ENCODE assay signal across 16 cellular contexts in the genomic region with DNA sequence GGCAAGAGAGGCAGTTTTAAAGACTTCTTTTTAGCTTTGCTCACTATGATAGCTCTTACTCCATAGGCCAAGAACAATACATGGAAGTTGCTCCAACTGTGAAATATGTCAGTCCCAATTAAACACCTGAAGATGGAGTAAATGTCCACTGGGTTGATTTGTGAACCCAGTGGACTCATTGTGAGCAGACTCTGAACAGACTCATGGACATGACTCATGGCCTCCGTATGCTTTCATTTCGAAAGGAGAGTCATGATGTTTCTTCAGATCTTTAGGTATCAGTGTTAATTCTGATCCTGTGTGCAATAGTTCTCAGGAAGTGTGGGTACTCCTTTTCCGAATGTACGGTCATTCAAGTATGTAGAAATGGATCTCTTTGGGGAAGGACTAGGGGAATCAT. TPM values are rescaled to one million over a fixed set of nuclear protein-coding genes. Genes with fewer than 3 reads are reported as not detected.
A peak's percentile ranks its signal among the peaks of the same experiment; 100 is the strongest.
DNase-seq lines count a peak whose midpoint lies in the region; ATAC-seq, FAIRE-seq and TF ChIP-seq lines count a peak whose summit lies in the region.
"Had no signal": no experiment of that assay in that cellular context is flagged by ENCODE, and none has a peak within 500 bp of the region (broad histone marks: within the 10 kb centered on the region; RNA-seq: fewer than 3 reads in every experiment).

No MANE protein-coding gene starts in this region.

- H3K27me3 Mint-ChIP-seq in H9 (ENCODE audit: low read depth), result no peaks in the 10 kb centered on the region
- H3K27me3 Mint-ChIP-seq: progenitor cell of endocrine pancreas had no signal

- in situ Hi-C loops in HepG2 (cut with HindIII; ENCODE audit: extremely low pct_ligation_motif_present, low pct_unique_long_range_greater_than_20kb), result no loop called here

- H3K4me3 ChIP-seq in HepG2 (replicated peaks in 1 of 3; ENCODE audit: insufficient read depth in 1 of 3, low read depth in 2 of 3, low read length in 3 of 3) (no peak overlapping the region), right lobe of liver (no peak overlapping the region)
- H3K4me3 ChIP-seq: BLaER1 treated with 17β-estradiol and CSF1 and Interleukin-3, amounts not matched to agents 10 nM and 100 nM had no signal

- no peak overlapping the region for H2BK15ac ChIP-seq in H9 (ENCODE audit: low read depth, low read length)

- no peak for FAIRE-seq in HepG2 (lab: Jason Lieb, UNC)

- H3K4me1 Mint-ChIP-seq in H9, result peaks cover under 1 to 3% of the 10 kb centered on the region in 2 experiments; a peak in 3 of 4 replicates
- H3K4me1 Mint-ChIP-seq: central memory CD8-positive, alpha-beta T cell had no signal

- H4K20me1 ChIP-seq in HepG2 (ENCODE audit: insufficient read depth, low read length) (no peaks in the 10 kb centered on the region), H9 (ENCODE audit: control insufficient read depth, insufficient read depth, insufficient read length) (no peaks in the 10 kb centered on the region)
- H4K20me1 ChIP-seq: BLaER1 treated with 17β-estradiol and CSF1 and Interleukin-3, amounts not matched to agents 10 nM and 100 nM had no signal

- H3T11ph ChIP-seq in H9 (ENCODE audit: low read length), result no peak overlapping the region

- intact Hi-C loops in HepG2 (cut with micrococcal nuclease; ENCODE audit: unreplicated experiment), result no loop called here
- intact Hi-C loops in right lobe of liver (cut with DNase I), result no loop called here

- peak; percentile 23 for DNase-seq in HepG2 (ENCODE audit: low spot score)
- DNase-seq in right lobe of liver, result no peak
- peak; percentile 76 for DNase-seq in RWPE1 (ENCODE audit: low spot score)
- peak; percentile 75 for DNase-seq in fibroblast of gingiva (ENCODE audit: low read depth)
- DNase-seq in stromal cell of bone marrow (ENCODE audit: low read depth), result peak; percentile 52
- DNase-seq in H9, result no peak
- DNase-seq in activated CD8-positive, alpha-beta memory T cell treated with anti-CD3 and anti-CD28 coated beads, Interleukin-2, amount 50 U/mL, for 48 hours, result no peak
- no peak for DNase-seq in Kasumi-1 (lab: John Stamatoyannopoulos, UW)
- DNase-seq: activated CD4-positive, CD25-positive, alpha-beta regulatory T cell treated with anti-CD3 and anti-CD28 coated beads, Interleukin-2, amount 50 U/mL, for 72 hours; KG1; NCI-H2081; stimulated activated CD4-positive, alpha-beta T cell treated with anti-CD3 and anti-CD28 coated beads, Interleukin-4, amount 100 ng/mL, for 1 hour; stimulated activated naive CD4-positive, alpha-beta T cell treated with Interleukin-2 at 50 U/mL for 16 hours had no signal

- no peaks in the 10 kb centered on the region for H3K23me2 ChIP-seq in H9 (ENCODE audit: insufficient read length, low read depth, low read length, poor library complexity, severe bottlenecking)

- H3K27ac ChIP-seq in HepG2 (ENCODE audit: extremely low read length, insufficient read depth, low read length) (no peak overlapping the region), right lobe of liver (no peak overlapping the region), RWPE1 (no peak overlapping the region), H9 (ENCODE audit: insufficient read length, low read depth, low read length) (no peak overlapping the region)
- H3K27ac ChIP-seq: BLaER1 treated with 17β-estradiol and CSF1 and Interleukin-3, amounts not matched to agents 10 nM and 100 nM had no signal

- no peak overlapping the region for H2AK5ac ChIP-seq in H9 (ENCODE audit: insufficient read length, low read length)

- H2AFZ ChIP-seq in HepG2 (ENCODE audit: low read length) (no peak overlapping the region), H9 (ENCODE audit: low read length) (no peak overlapping the region)

- H2BK12ac ChIP-seq in H9 (ENCODE audit: insufficient read length, low read depth, low read length), result no peak overlapping the region

- TF ChIP-seq EP300 in HepG2 (IDR thresholded peaks at IDR 0.05; ENCODE audit: low read depth in 2 of 2, low read length in 2 of 2), result no peak
- no peak for TF ChIP-seq EP300 in HepG2 (CRISPR knock-in tag; IDR thresholded peaks at IDR 0.05; ENCODE audit: borderline replicate concordance)

- no peak for TF ChIP-seq RAD21 in HepG2 (CRISPR knock-in tag; IDR thresholded peaks at IDR 0.05)

- CTCF ChIA-PET in HepG2 (lab: Yijun Ruan, JAX; ENCODE audit: low intra/inter-chr PET ratio, low total read pairs) (no interaction called here), RWPE1 (lab: Yijun Ruan, JAX) (interaction anchor here (0.7 kb wide), 1 partner anchor 71 kb away, joined by 4 read pairs; no protein-coding TSS in a partner anchor)

- H4K8ac ChIP-seq in H9 (replicated peaks; ENCODE audit: insufficient read length, low read depth, low read length), result no peak overlapping the region

- H2BK120ac ChIP-seq in H9 (ENCODE audit: low read depth, low read length, poor library complexity, severe bottlenecking), result no peak overlapping the region

- H2BK5ac ChIP-seq in H9 (ENCODE audit: insufficient read length, low read length), result no peak overlapping the region

- H3K23ac ChIP-seq in H9 (ENCODE audit: insufficient read length, low read depth, low read length), result no peak overlapping the region

- H3K36me3 Mint-ChIP-seq in H9 (ENCODE audit: insufficient read depth in 1 of 3, low read depth in 3 of 3), result peaks cover 0 to 4% (median 0%) of the 10 kb centered on the region in 3 experiments; a peak in 3 of 7 replicates

- H3K9ac ChIP-seq in HepG2 (ENCODE audit: insufficient read depth, low read depth, low read length), result no peak overlapping the region
- no peak overlapping the region for H3K9ac ChIP-seq in H9 (ENCODE audit: extremely low read depth, insufficient read length, low read length)
- H3K9ac ChIP-seq: BLaER1 treated with 17β-estradiol and CSF1 and Interleukin-3, amounts not matched to agents 10 nM and 100 nM had no signal

- H4K5ac ChIP-seq in H9 (ENCODE audit: insufficient read length, low read depth, low read length), result no peak overlapping the region

- H3K36me3 ChIP-seq in HepG2 (replicated peaks in 1 of 2; ENCODE audit: control insufficient read depth in 1 of 2, insufficient read depth in 2 of 2, low read length in 2 of 2) (no peaks in the 10 kb centered on the region), right lobe of liver (no peaks in the 10 kb centered on the region)
- H3K36me3 ChIP-seq: BLaER1 treated with 17β-estradiol and CSF1 and Interleukin-3, amounts not matched to agents 10 nM and 100 nM had no signal

- H3K27me3 ChIP-seq in HepG2 (ENCODE audit: control insufficient read depth in 1 of 2, insufficient read depth in 2 of 2, low read length in 2 of 2) (0 out of 5 replicates have a peak, but pooled peaks cover 0 to 3% of the 10 kb centered on the region in 2 experiments), right lobe of liver (no peaks in the 10 kb centered on the region), H9 (ENCODE audit: insufficient read depth, low read length) (no peaks in the 10 kb centered on the region)
- H3K27me3 ChIP-seq: BLaER1 treated with 17β-estradiol and CSF1 and Interleukin-3, amounts not matched to agents 10 nM and 100 nM had no signal

- no peak overlapping the region for H3K27ac Mint-ChIP-seq in H9

- H3K9me3 ChIP-seq in HepG2 (ENCODE audit: low read length), result no peaks in the 10 kb centered on the region
- peaks cover 0 to 2% (median 0%) of the 10 kb centered on the region in 4 donors for H3K9me3 ChIP-seq in right lobe of liver
- no peaks in the 10 kb centered on the region for H3K9me3 ChIP-seq in H9 (ENCODE audit: control insufficient read depth, low read depth, low read length)
- H3K9me3 ChIP-seq: BLaER1 treated with 17β-estradiol and CSF1 and Interleukin-3, amounts not matched to agents 10 nM and 100 nM had no signal

- no peak overlapping the region for H3K4ac ChIP-seq in H9 (ENCODE audit: low read depth, low read length)

- POLR2A ChIA-PET in HepG2 (lab: Yijun Ruan, JAX), result no interaction called here
- POLR2A ChIA-PET in RWPE1 (lab: Yijun Ruan, JAX; ENCODE audit: low non-redundant PET), result no interaction called here

- WGBS in HepG2 (ENCODE audit: low lambda C conversion rate), result 12% methylated on average over 4 of the region's 4 CpGs
- 66% methylated on average over 4 of the region's 4 CpGs for WGBS in right lobe of liver (ENCODE audit: insufficient coverage, low coverage, low lambda C conversion rate, missing lambda C conversion rate)
- no CpG with 5 or more reads among the region's 4 CpGs for WGBS in H9 (ENCODE audit: extremely low coverage, insufficient read length, low lambda C conversion rate)

- no peak for TF ChIP-seq CTCF in HepG2 (CRISPR knock-in tag; IDR thresholded peaks at IDR 0.05)
- TF ChIP-seq CTCF in right lobe of liver (IDR thresholded peaks at IDR 0.05), result no peak
- no peak for TF ChIP-seq CTCF in RWPE1 (conservative IDR thresholded peaks at IDR 0.05; ENCODE audit: low read depth)
- TF ChIP-seq CTCF in H9 (conservative IDR thresholded peaks at IDR 0.05), result no peak

- no peak overlapping the region for H3K56ac ChIP-seq in H9 (ENCODE audit: insufficient read length, low read depth, low read length)

- H3K4me2 ChIP-seq in HepG2 (ENCODE audit: low read depth, low read length) (no peak overlapping the region; the same call in 1 of the 2 replicates), H9 (ENCODE audit: insufficient read depth, insufficient read length, low read length) (no peak overlapping the region)
- H3K4me2 ChIP-seq: BLaER1 treated with 17β-estradiol and CSF1 and Interleukin-3, amounts not matched to agents 10 nM and 100 nM had no signal

- peaks cover 2 to 4% of the 10 kb centered on the region in 2 experiments; a peak in 2 of 5 replicates for H3K9me3 Mint-ChIP-seq in H9
- H3K9me3 Mint-ChIP-seq: central memory CD8-positive, alpha-beta T cell had no signal

- BruUV-seq in HepG2 (replicated peaks; lab: Mats Ljungman, UMichigan), result no TSS peak

- H2BK20ac ChIP-seq in H9 (ENCODE audit: low read depth, low read length, poor library complexity, severe bottlenecking), result no peak overlapping the region

- H3K14ac ChIP-seq in H9 (ENCODE audit: insufficient read depth, low read length), result no peak overlapping the region

- H3K79me1 ChIP-seq in H9 (ENCODE audit: insufficient read depth, low read depth, low read length, poor library complexity, severe bottlenecking), result no peaks in the 10 kb centered on the region

- ATAC-seq in HepG2, result no peak; the same call in 2 of the 3 replicates
- ATAC-seq in right lobe of liver, result no peak

- no peaks in the 10 kb centered on the region for H3K79me2 ChIP-seq in HepG2 (ENCODE audit: insufficient read depth, low read length)
- H3K79me2 ChIP-seq in H9 (ENCODE audit: insufficient read depth, low read length), result no peaks in the 10 kb centered on the region

- H3K4me1 ChIP-seq in HepG2 (ENCODE audit: insufficient read depth, low read length) (0 out of 2 replicates have a peak, but pooled peaks cover 4% of the 10 kb centered on the region), right lobe of liver (no peaks in the 10 kb centered on the region), H9 (ENCODE audit: insufficient read depth, low read length) (no peaks in the 10 kb centered on the region)

- H3K4me3 Mint-ChIP-seq in H9, result no peak overlapping the region
- H3K4me3 Mint-ChIP-seq: central memory CD8-positive, alpha-beta T cell had no signal

- no peak overlapping the region for H4K91ac ChIP-seq in H9 (ENCODE audit: insufficient read length, low read depth, low read length)

- H3K18ac ChIP-seq in H9 (ENCODE audit: insufficient read length, low read depth, low read length), result no peak overlapping the region

- TF ChIP-seq POLR2A in HepG2 (IDR thresholded peaks at IDR 0.05; ENCODE audit: insufficient read depth in 1 of 2, low read depth in 2 of 2, low read length in 2 of 2), result no peak
- no peak for TF ChIP-seq POLR2A in right lobe of liver (IDR thresholded peaks at IDR 0.05)

RNA-seq across cellular contexts. Expression of gene CWC22, which starts 5.4 kb away (rescaled TPM):
- 29.2 and 52.2 TPM in 2 replicates for total RNA-seq in HepG2 (2016; rRNA removed; fragmentation: Illumina TruSeq; extraction: Trizol)
- 4.8 and 6.0 TPM in 2 replicates for total RNA-seq in HepG2 (2016; cell fraction: cytosol; rRNA removed; fragmentation: Illumina TruSeq; extraction: Trizol; ENCODE audit: low read depth)
- total RNA-seq in HepG2 (2016; cell fraction: insoluble cytoplasmic fraction; rRNA removed; fragmentation: Illumina TruSeq; extraction: Trizol), result 31.1 and 52.7 TPM in 2 replicates
- 11.5 and 13.5 TPM in 2 replicates for total RNA-seq in HepG2 (2016; cell fraction: membrane; rRNA removed; fragmentation: Illumina TruSeq; extraction: Trizol)
- 29.2 and 32.8 TPM in 2 replicates for total RNA-seq in HepG2 (2016; cell fraction: nucleus; rRNA removed; fragmentation: Illumina TruSeq; extraction: Trizol)
- 4.9 and 5.7 TPM in 2 replicates for polyA plus RNA-seq in HepG2 (2011; rRNA removed)
- 2.0 and 3.3 TPM in 2 replicates for polyA plus RNA-seq in HepG2 (2011; cell fraction: cytosol; rRNA removed)
- polyA plus RNA-seq in HepG2 (2011; cell fraction: nucleus; rRNA removed), result 5.7 and 7.6 TPM in 2 replicates
- 20.9 and 28.6 TPM in 2 replicates for polyA plus RNA-seq in HepG2 (2012)
- 0.75 and 1.2 TPM in 2 replicates for polyA plus RNA-seq in HepG2 (2016; cell fraction: cytosol; fragmentation: Illumina TruSeq; extraction: Trizol; ENCODE audit: low read depth)
- polyA plus RNA-seq in HepG2 (2016; cell fraction: insoluble cytoplasmic fraction; fragmentation: Illumina TruSeq; extraction: Trizol; ENCODE audit: low read depth), result 38.5 and 41.2 TPM in 2 replicates
- polyA plus RNA-seq in HepG2 (2016; cell fraction: membrane; fragmentation: Illumina TruSeq; extraction: Trizol; ENCODE audit: low read depth), result 1.9 and 2.3 TPM in 2 replicates
- polyA plus RNA-seq in HepG2 (2016; cell fraction: nucleus; fragmentation: Illumina TruSeq; extraction: Trizol; ENCODE audit: insufficient read depth, low read depth), result 36.0 and 37.0 TPM in 2 replicates
- polyA minus RNA-seq in HepG2 (2011; rRNA and poly(A)+ RNA removed; ENCODE audit: low replicate concordance), result 1.5 and 2.0 TPM in 2 replicates
- 6.3 and 6.7 TPM in 2 replicates for polyA minus RNA-seq in HepG2 (2011; cell fraction: cytosol; rRNA and poly(A)+ RNA removed)
- 21.5 and 24.7 TPM in 2 replicates for polyA minus RNA-seq in HepG2 (2011; cell fraction: nucleus; rRNA and poly(A)+ RNA removed)
- 1 to 10 TPM; 5.2 to 7.8 (median 7.2) TPM for total RNA-seq in right lobe of liver
- 42.9 and 43.4 TPM in 2 replicates for total RNA-seq in H9 (2021)

Comparison
In these comparisons a context has a peak if more than half of its experiments do, and no peak if none do; other contexts are left out.
1. DNase-seq: peak in HepG2 (single experiment), RWPE1 (single experiment), fibroblast of gingiva (single experiment) and stromal cell of bone marrow (single experiment); none in right lobe of liver (0 of 3), H9 (single experiment), activated CD8-positive, alpha-beta memory T cell treated with anti-CD3 and anti-CD28 coated beads, Interleukin-2, amount 50 U/mL, for 48 hours (single experiment) and Kasumi-1 (0 of 2).